Comparison of ENCODE assay signal across 8 cellular contexts in genomic region chr2:36683002-36683401, GRCh38. TPM values are rescaled to one million over a fixed set of nuclear protein-coding genes. Genes with fewer than 3 reads are reported as not detected.
"Had no signal": no experiment of that assay in that cellular context is flagged by ENCODE, and none has a peak within 500 bp of the region (broad histone marks: within the 10 kb centered on the region; RNA-seq: fewer than 3 reads in every experiment).

No MANE protein-coding gene starts in this region.

- H3K4me3 ChIP-seq: GM12878 had no signal

- DNase-seq: GDM1, GF-D8 had no signal

- FAIRE-seq: G401.6, GM12878, GM12891, GM18507, GM19239 had no signal

- ATAC-seq: GM12878 had no signal

RNA-seq across cellular contexts. Expression of gene VIT, which starts 13.5 kb away (rescaled TPM):
- total RNA-seq: G401, GM12878 had no signal
